Comparison of ENCODE assay signal across 9 cellular contexts in the genomic region with DNA sequence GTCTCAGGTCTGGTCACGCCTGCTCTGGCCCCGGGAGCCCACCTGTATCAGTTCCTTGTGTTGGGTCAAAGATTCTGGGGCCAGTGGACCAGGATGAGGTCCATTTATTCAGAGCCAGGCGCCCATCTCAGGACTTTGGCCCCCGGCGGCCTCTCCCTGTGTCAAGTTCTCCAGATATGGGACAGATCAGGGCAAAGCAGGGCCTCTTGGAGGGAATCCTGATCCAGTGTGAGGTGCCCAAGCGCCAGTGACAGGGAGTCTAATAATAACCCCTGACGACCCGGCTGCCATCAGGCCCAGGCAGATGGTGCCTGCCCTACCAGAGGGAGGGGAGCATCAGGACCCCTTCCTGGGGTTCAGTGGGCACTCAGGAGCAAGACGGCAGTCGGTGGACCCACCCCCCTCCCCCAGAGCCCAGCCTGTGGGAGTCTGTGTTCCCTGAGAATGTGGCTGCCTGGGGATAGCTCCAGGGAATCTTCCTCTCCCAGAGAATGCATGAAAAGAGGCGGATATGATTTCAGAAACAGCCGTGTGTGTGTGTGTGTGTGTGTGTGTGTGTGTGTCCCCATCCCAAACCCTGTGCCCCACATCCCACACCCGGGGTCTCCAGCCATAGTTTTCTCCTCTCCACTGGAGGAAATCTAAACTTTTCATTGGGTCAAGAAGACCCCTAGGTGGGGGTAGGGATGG. TPM values are rescaled to one million over a fixed set of nuclear protein-coding genes. Genes with fewer than 3 reads are reported as not detected.
DNase-seq lines count a peak whose midpoint lies in the region; ATAC-seq and TF ChIP-seq lines count a peak whose summit lies in the region.
"Had no signal": no experiment of that assay in that cellular context is flagged by ENCODE, and none has a peak within 500 bp of the region (broad histone marks: within the 10 kb centered on the region; RNA-seq: fewer than 3 reads in every experiment).

No MANE protein-coding gene starts in this region.

- H3K9me3 Mint-ChIP-seq in activated naive CD4-positive, alpha-beta T cell treated with anti-CD3 and anti-CD28 coated beads, Interleukin-2, amount 10 ng/mL, durations not matched to agents 7 days and 5 days = no peaks in the 10 kb centered on the region
- no peaks in the 10 kb centered on the region for H3K9me3 Mint-ChIP-seq in activated naive CD8-positive, alpha-beta T cell (ENCODE audit: low read depth)
- peaks cover 2% of the 10 kb centered on the region for H3K9me3 Mint-ChIP-seq in memory B cell

- CTCF ChIA-PET in activated naive CD4-positive, alpha-beta T cell treated with anti-CD3 and anti-CD28 coated beads, Interleukin-2, amount 10 ng/mL, durations not matched to agents 7 days and 5 days (lab: Charles Lee) = interaction anchor here (1.1 kb wide), 1 partner anchor 81 kb away, joined by 3 read pairs; no protein-coding TSS in a partner anchor

- H3K4me3 Mint-ChIP-seq in activated naive CD4-positive, alpha-beta T cell treated with anti-CD3 and anti-CD28 coated beads, Interleukin-2, amount 10 ng/mL, durations not matched to agents 7 days and 5 days = peak overlapping the region; percentile 82
- H3K4me3 Mint-ChIP-seq in activated naive CD8-positive, alpha-beta T cell = peak overlapping the region; percentile 86
- H3K4me3 Mint-ChIP-seq in memory B cell = peak overlapping the region; percentile 91

- H3K27me3 ChIP-seq in thyroid gland = no peaks in the 10 kb centered on the region

- H3K4me1 ChIP-seq in thyroid gland = peaks cover 30 to 59% of the 10 kb centered on the region in 2 donors

- peak overlapping the region in 2 of 3 donors; percentile 42 to 74 for H3K27ac ChIP-seq in thyroid gland

- peak overlapping the region; percentile 70 for H3K27ac Mint-ChIP-seq in activated naive CD4-positive, alpha-beta T cell treated with anti-CD3 and anti-CD28 coated beads, Interleukin-2, amount 10 ng/mL, durations not matched to agents 7 days and 5 days
- H3K27ac Mint-ChIP-seq in activated naive CD8-positive, alpha-beta T cell = no peak overlapping the region
- peak overlapping the region; percentile 39 for H3K27ac Mint-ChIP-seq in memory B cell

- no peak for DNase-seq in activated naive CD4-positive, alpha-beta T cell treated with anti-CD3 and anti-CD28 coated beads, Interleukin-2, amount 10 ng/mL, durations not matched to agents 7 days and 5 days
- no peak for DNase-seq in activated naive CD4-positive, alpha-beta T cell treated with anti-CD3 and anti-CD28 coated beads, Interleukin-2, amount 50 U/mL, for 16 hours
- DNase-seq in memory B cell (ENCODE audit: low spot score in 2 of 2) = no peak
- no peak for DNase-seq in thyroid gland
- no peak for DNase-seq in kidney glomerular epithelial cell (lab: John Stamatoyannopoulos, UW)
- DNase-seq: NCI-H2029 had no signal

- TF ChIP-seq POLR2A in thyroid gland (IDR thresholded peaks at IDR 0.05) = no peak

- peak overlapping the region in 1 of 3 donors; percentile 50 for H3K4me3 ChIP-seq in thyroid gland (replicated peaks in 1 of 3)

- H3K9me3 ChIP-seq in thyroid gland = no peaks in the 10 kb centered on the region

- no peak for ATAC-seq in memory B cell (ENCODE audit: low read depth)
- ATAC-seq in HG03095 (IDR thresholded peaks at IDR 0.05; ENCODE audit: unreplicated experiment) = no peak
- ATAC-seq in GM19351 (IDR thresholded peaks at IDR 0.05; ENCODE audit: unreplicated experiment) = no peak

- peaks cover 64% of the 10 kb centered on the region for H3K4me1 Mint-ChIP-seq in activated naive CD4-positive, alpha-beta T cell treated with anti-CD3 and anti-CD28 coated beads, Interleukin-2, amount 10 ng/mL, durations not matched to agents 7 days and 5 days
- peaks cover 35% of the 10 kb centered on the region for H3K4me1 Mint-ChIP-seq in activated naive CD8-positive, alpha-beta T cell (ENCODE audit: low read depth)
- H3K4me1 Mint-ChIP-seq in memory B cell = peaks cover 32% of the 10 kb centered on the region

- H3K36me3 ChIP-seq in thyroid gland = peaks cover 0 to 4% of the 10 kb centered on the region in 2 donors

- H3K27me3 Mint-ChIP-seq in activated naive CD4-positive, alpha-beta T cell treated with anti-CD3 and anti-CD28 coated beads, Interleukin-2, amount 10 ng/mL, durations not matched to agents 7 days and 5 days = peaks cover 38% of the 10 kb centered on the region
- no peaks in the 10 kb centered on the region for H3K27me3 Mint-ChIP-seq in activated naive CD8-positive, alpha-beta T cell
- peaks cover 1% of the 10 kb centered on the region for H3K27me3 Mint-ChIP-seq in memory B cell

- TF ChIP-seq CTCF in thyroid gland (IDR thresholded peaks at IDR 0.05) = no peak

- peaks cover 30% of the 10 kb centered on the region for H3K36me3 Mint-ChIP-seq in activated naive CD4-positive, alpha-beta T cell treated with anti-CD3 and anti-CD28 coated beads, Interleukin-2, amount 10 ng/mL, durations not matched to agents 7 days and 5 days
- peaks cover 7% of the 10 kb centered on the region for H3K36me3 Mint-ChIP-seq in activated naive CD8-positive, alpha-beta T cell
- peaks cover 6% of the 10 kb centered on the region for H3K36me3 Mint-ChIP-seq in memory B cell

- intact Hi-C loops in thyroid gland (cut with DNase I) = loop anchor here (5.0 kb wide), 2 partner anchors 83 to 238 kb away; no protein-coding TSS in a partner anchor

- WGBS in thyroid gland, 2 donors = 51 to 77% methylated on average over 8 of the region's 13 CpGs

RNA-seq across cellular contexts. Expression of a gene that starts 1.4 kb away (rescaled TPM):
- total RNA-seq in thyroid gland = 10 to 100 TPM; 12.4 to 24.7 (median 18.8) TPM

RNA-seq across cellular contexts. Expression of a gene that starts 11.3 kb away (rescaled TPM):
- total RNA-seq in thyroid gland = 100 to 1,000 TPM; 320 to 657 (median 412) TPM

RNA-seq across cellular contexts. Expression of a gene that starts 59.2 kb away (rescaled TPM):
- total RNA-seq in thyroid gland = under 1 TPM in 1 of 4 donors, not detected in 3; 0.13 TPM
